ENCODE assay signal across 21 cellular contexts in genomic region chr20:7137395-7138151, GRCh38.
DNase-seq lines count a peak whose midpoint lies in the region; ATAC-seq and TF ChIP-seq lines count a peak whose summit lies in the region.
"Had no signal": no experiment of that assay in that cellular context is flagged by ENCODE, and none has a peak within 500 bp of the region (broad histone marks: within the 10 kb centered on the region; RNA-seq: fewer than 3 reads in every experiment).

No MANE protein-coding gene starts in this region.

- H3K27me3 ChIP-seq in MM.1S (replicated peaks; ENCODE audit: insufficient read depth, low read length): no peaks in the 10 kb centered on the region
- H3K27me3 ChIP-seq in ascending aorta: no peaks in the 10 kb centered on the region
- H3K27me3 ChIP-seq in CD4-positive, alpha-beta T cell (ENCODE audit: control insufficient read depth, insufficient read depth, low read length): no peaks in the 10 kb centered on the region
- H3K27me3 ChIP-seq: heart left ventricle, ovary, SJCRH30 had no signal

- TF ChIP-seq CTCF in MM.1S (IDR thresholded peaks at IDR 0.05; ENCODE audit: low read length) (0 out of 2 replicates have a peak, but pooled peaks have one; percentile 8), ascending aorta (IDR thresholded peaks at IDR 0.05) (no peak)
- TF ChIP-seq CTCF in CD4-positive, alpha-beta T cell (IDR thresholded peaks at IDR 0.05): no peak

- H4K20me1 ChIP-seq in MM.1S (ENCODE audit: insufficient read depth, low read length): no peaks in the 10 kb centered on the region

- no peaks in the 10 kb centered on the region for H3F3A ChIP-seq in MM.1S (ENCODE audit: insufficient read depth, low read length)

- H3K9me3 ChIP-seq in MM.1S (replicated peaks; ENCODE audit: insufficient read depth, low read length) (no peaks in the 10 kb centered on the region), ascending aorta (no peaks in the 10 kb centered on the region)
- H3K9me3 ChIP-seq in CD4-positive, alpha-beta T cell (ENCODE audit: control insufficient read depth, low read length): no peaks in the 10 kb centered on the region
- H3K9me3 ChIP-seq: heart left ventricle, ovary, SJCRH30 had no signal

- H2AFZ ChIP-seq in MM.1S (ENCODE audit: low read length): 0 out of 2 replicates have a peak overlapping the region, but pooled peaks have one; percentile 2
- H2AFZ ChIP-seq: GM23338 had no signal

- H3K9me3 Mint-ChIP-seq in activated naive CD4-positive, alpha-beta T cell treated with anti-CD3 and anti-CD28 coated beads for 36 hours: peaks cover 2% of the 10 kb centered on the region
- peaks cover 10% of the 10 kb centered on the region for H3K9me3 Mint-ChIP-seq in CD4-positive, alpha-beta T cell
- H3K9me3 Mint-ChIP-seq: GM23338 had no signal

- H3K27ac Mint-ChIP-seq in activated naive CD4-positive, alpha-beta T cell treated with anti-CD3 and anti-CD28 coated beads for 36 hours: no peak overlapping the region
- H3K27ac Mint-ChIP-seq in CD4-positive, alpha-beta T cell: no peak overlapping the region
- H3K27ac Mint-ChIP-seq: activated T-helper 1 cell treated with anti-CD3 and anti-CD28 coated beads, Interleukin-12 subunit alpha, Interleukin-12 subunit beta, Interleukin-2, Interleukin-4 antibody, amounts not matched to agents 30 ng/mL and 10 ng/mL and 1 ng/mL, durations not matched to agents 14 hours and 24 hours and 36 hours; GM23338; stimulated activated naive CD8-positive, alpha-beta T cell treated with anti-CD3 and anti-CD28 coated beads, Interleukin-15, amount 100 ng/mL, for 72 hours had no signal

- H3K36me3 ChIP-seq in MM.1S (replicated peaks; ENCODE audit: insufficient read depth, low read length) (no peaks in the 10 kb centered on the region), ascending aorta (no peaks in the 10 kb centered on the region)
- H3K36me3 ChIP-seq: heart left ventricle, ovary, SJCRH30 had no signal

- CTCF ChIA-PET in activated naive CD4-positive, alpha-beta T cell treated with anti-CD3 and anti-CD28 coated beads for 36 hours (lab: Charles Lee): interaction anchor here (0.6 kb wide), 1 partner anchor 316 kb away, joined by 3 read pairs; no protein-coding TSS in a partner anchor
- CTCF ChIA-PET in CD4-positive, alpha-beta T cell (lab: Charles Lee): no interaction called here

- no peaks in the 10 kb centered on the region for H3K27me3 Mint-ChIP-seq in activated naive CD4-positive, alpha-beta T cell treated with anti-CD3 and anti-CD28 coated beads for 36 hours (ENCODE audit: low read depth)
- H3K27me3 Mint-ChIP-seq in CD4-positive, alpha-beta T cell: no peaks in the 10 kb centered on the region
- H3K27me3 Mint-ChIP-seq: stimulated activated naive CD8-positive, alpha-beta T cell treated with anti-CD3 and anti-CD28 coated beads, Interleukin-15, amount 100 ng/mL, for 72 hours had no signal

- H3K4me3 Mint-ChIP-seq in activated naive CD4-positive, alpha-beta T cell treated with anti-CD3 and anti-CD28 coated beads for 36 hours: no peak overlapping the region
- no peak overlapping the region for H3K4me3 Mint-ChIP-seq in CD4-positive, alpha-beta T cell
- H3K4me3 Mint-ChIP-seq: activated T-helper 1 cell treated with anti-CD3 and anti-CD28 coated beads, Interleukin-12 subunit alpha, Interleukin-12 subunit beta, Interleukin-2, Interleukin-4 antibody, amounts not matched to agents 30 ng/mL and 10 ng/mL and 1 ng/mL, durations not matched to agents 14 hours and 24 hours and 36 hours; GM23338; stimulated activated naive CD8-positive, alpha-beta T cell treated with anti-CD3 and anti-CD28 coated beads, Interleukin-15, amount 100 ng/mL, for 72 hours had no signal

- H3K79me2 ChIP-seq in MM.1S (ENCODE audit: low read length): no peaks in the 10 kb centered on the region

- no peak overlapping the region for H3K9ac ChIP-seq in MM.1S (ENCODE audit: low read length)

- no peaks in the 10 kb centered on the region for H3K9me2 ChIP-seq in MM.1S (replicated peaks; ENCODE audit: insufficient read depth, low read length)

- DNase-seq in MM.1S (peak; percentile 39), ascending aorta (ENCODE audit: low spot score in 2 of 2) (no peak), NCI-H748 treated with DMSO at 0.1 percent for 48 hours (lab: John Stamatoyannopoulos, UW) (no peak)
- no peak for DNase-seq in activated naive CD4-positive, alpha-beta T cell treated with anti-CD3 and anti-CD28 coated beads for 36 hours
- no peak for DNase-seq in CD4-positive, alpha-beta T cell
- DNase-seq: ACHN; amniotic stem cell; GF-D8; heart left ventricle; midbrain; NCI-H1105; ovary; SJCRH30; stimulated activated naive CD8-positive, alpha-beta T cell treated with anti-CD3 and anti-CD28 coated beads, Interleukin-15, amount 100 ng/mL, for 72 hours; T1000 had no signal

- H3K4me1 ChIP-seq in MM.1S (ENCODE audit: low read length) (peaks cover 20% of the 10 kb centered on the region), ascending aorta (no peaks in the 10 kb centered on the region)
- H3K4me1 ChIP-seq: heart left ventricle, SJCRH30 had no signal

- H3K36me3 Mint-ChIP-seq in activated naive CD4-positive, alpha-beta T cell treated with anti-CD3 and anti-CD28 coated beads for 36 hours (ENCODE audit: low read depth): no peaks in the 10 kb centered on the region
- H3K36me3 Mint-ChIP-seq in CD4-positive, alpha-beta T cell (ENCODE audit: low read depth): no peaks in the 10 kb centered on the region

- ATAC-seq in GM18511 (IDR thresholded peaks at IDR 0.05; ENCODE audit: unreplicated experiment) (peak; percentile 86), GM19468 (IDR thresholded peaks at IDR 0.05; ENCODE audit: extremely low read depth, unreplicated experiment) (peak; percentile 87), HG02981 (IDR thresholded peaks at IDR 0.05; ENCODE audit: unreplicated experiment) (peak; percentile 93)
- no peak for ATAC-seq in CD4-positive, alpha-beta T cell (ENCODE audit: poor library complexity)
- ATAC-seq: GM23338; heart left ventricle; stimulated activated naive CD8-positive, alpha-beta T cell treated with anti-CD3 and anti-CD28 coated beads, Interleukin-15, amount 100 ng/mL, for 72 hours had no signal

- intact Hi-C loops in ascending aorta (cut with DNase I): no loop called here
- intact Hi-C loops in activated naive CD4-positive, alpha-beta T cell treated with anti-CD3 and anti-CD28 coated beads for 36 hours (cut with micrococcal nuclease): no loop called here
- intact Hi-C loops in CD4-positive, alpha-beta T cell (cut with DNase I, micrococcal nuclease): no loop called here

- H3K4me3 ChIP-seq in MM.1S (ENCODE audit: low read length): no peak overlapping the region
- no peak overlapping the region for H3K4me3 ChIP-seq in ascending aorta
- H3K4me3 ChIP-seq: GM23338, heart left ventricle, ovary, SJCRH30, smooth muscle cell had no signal

- H3K4me1 Mint-ChIP-seq in activated naive CD4-positive, alpha-beta T cell treated with anti-CD3 and anti-CD28 coated beads for 36 hours (ENCODE audit: low read depth): no peaks in the 10 kb centered on the region
- no peaks in the 10 kb centered on the region for H3K4me1 Mint-ChIP-seq in CD4-positive, alpha-beta T cell (ENCODE audit: low read depth)
- H3K4me1 Mint-ChIP-seq: GM23338; stimulated activated naive CD8-positive, alpha-beta T cell treated with anti-CD3 and anti-CD28 coated beads, Interleukin-15, amount 100 ng/mL, for 72 hours had no signal

- H3K27ac ChIP-seq in MM.1S (ENCODE audit: low read length) (peak overlapping the region; percentile 28; the same call in 1 of the 2 replicates), ascending aorta (no peak overlapping the region)
- no peak overlapping the region for H3K27ac ChIP-seq in CD4-positive, alpha-beta T cell (ENCODE audit: low read depth, low read length)
- H3K27ac ChIP-seq: heart left ventricle, ovary, SJCRH30 had no signal

- H3K4me2 ChIP-seq in MM.1S (ENCODE audit: low read depth, low read length): peak overlapping the region; percentile 9; the same call in 1 of the 2 replicates
- H3K4me2 ChIP-seq: GM23338, smooth muscle cell had no signal

- POLR2A ChIA-PET in CD4-positive, alpha-beta T cell (lab: Charles Lee): no interaction called here
